Comparison of ENCODE assay signal across 8 cellular contexts in genomic region chr1:3856923-3857790, GRCh38. TPM values are rescaled to one million over a fixed set of nuclear protein-coding genes. Genes with fewer than 3 reads are reported as not detected.
DNase-seq lines count a peak whose midpoint lies in the region; ATAC-seq and TF ChIP-seq lines count a peak whose summit lies in the region.

TSS of gene CEP104 (minus strand) at chr1:3857211. CDS start at chr1:3852407, 4,804 bp downstream.
TSS of gene DFFB (plus strand) at chr1:3857476. CDS start at chr1:3857604, 128 bp downstream.

- ATAC-seq in HG02642 (IDR thresholded peaks at IDR 0.05; ENCODE audit: poor library complexity, unreplicated experiment): peak; percentile 97
- ATAC-seq in heart left ventricle: peak; percentile 89 to 98 (median 96)
- peak; percentile 97 for ATAC-seq in upper lobe of left lung (ENCODE audit: low FRiP score in 2 of 2)

- WGBS in heart left ventricle, 4 donors: 0 to 1% (median 0%) methylated on average over 14 to 73 of the region's 73 CpGs
- WGBS in upper lobe of left lung, 2 donors: 0 to 10% methylated on average over 4 to 27 of the region's 73 CpGs

- H3K9ac ChIP-seq in adipocyte (ENCODE audit: low read length): peak within 1 kb of the TSS; percentile 98

- H3K4me1 ChIP-seq in adipocyte (ENCODE audit: control insufficient read depth, insufficient read depth, low read length) (peaks cover 18% of the 10 kb centered on the region), heart left ventricle (peaks cover 0 to 27% (median 19%) of the 10 kb centered on the region in 12 donors), upper lobe of left lung (peaks cover 18 to 41% (median 21%) of the 10 kb centered on the region in 4 donors)

- TF ChIP-seq CTCF in GM12865 (IDR thresholded peaks at IDR 0.05; ENCODE audit: insufficient read depth, low read depth, low read length, missing control alignments) (peak; percentile 41), heart left ventricle (IDR thresholded peaks at IDR 0.05) (peak in 3 of 12 donors; percentile 7 to 39 (median 12)), upper lobe of left lung (IDR thresholded peaks at IDR 0.05) (peak in 4 of 6 experiments; percentile 15 to 80 (median 56))

- H3K27me3 ChIP-seq in adipocyte (replicated peaks; ENCODE audit: control insufficient read depth, insufficient read depth, low read length): no peaks in the 10 kb centered on the region
- no peaks in the 10 kb centered on the region for H3K27me3 ChIP-seq in heart left ventricle
- H3K27me3 ChIP-seq in upper lobe of left lung: no peaks in the 10 kb centered on the region

- peak within 1 kb of the TSS; percentile 25 to 85 (median 78) for H3K27ac ChIP-seq in heart left ventricle
- peak within 1 kb of the TSS; percentile 72 to 91 (median 82) for H3K27ac ChIP-seq in upper lobe of left lung

- H3K9me3 ChIP-seq in adipocyte (ENCODE audit: control insufficient read depth, low read length): no peaks in the 10 kb centered on the region
- no peaks in the 10 kb centered on the region for H3K9me3 ChIP-seq in heart left ventricle
- H3K9me3 ChIP-seq in upper lobe of left lung: no peaks in the 10 kb centered on the region

- H3K36me3 ChIP-seq in adipocyte (ENCODE audit: control insufficient read depth, insufficient read depth, low read length, severe bottlenecking): no peaks in the 10 kb centered on the region
- H3K36me3 ChIP-seq in heart left ventricle: peaks cover 0 to 4% (median 0%) of the 10 kb centered on the region in 9 donors
- no peaks in the 10 kb centered on the region for H3K36me3 ChIP-seq in upper lobe of left lung

- peak within 1 kb of the TSS; percentile 91 for H3K4me3 ChIP-seq in GM12865 (ENCODE audit: low read depth, low read length)
- peak within 1 kb of the TSS; percentile 100 for H3K4me3 ChIP-seq in adipocyte (ENCODE audit: low read length)
- H3K4me3 ChIP-seq in heart left ventricle: peak within 1 kb of the TSS; percentile 64 to 99 (median 90)
- H3K4me3 ChIP-seq in upper lobe of left lung: peak within 1 kb of the TSS; percentile 72 to 100 (median 90)

- peak in 1 of 2 donors; percentile 79 for TF ChIP-seq POLR2A in heart left ventricle (IDR thresholded peaks at IDR 0.05)
- TF ChIP-seq POLR2A in upper lobe of left lung (IDR thresholded peaks at IDR 0.05): peak in 2 of 4 donors; percentile 58 to 88

- DNase-seq in GM12865 (ENCODE audit: low read depth) (peak; percentile 99), NCI-H128 (lab: John Stamatoyannopoulos, UW; ENCODE audit: unreplicated experiment) (peak; percentile 97), SW480 (ENCODE audit: low spot score) (peak; percentile 99), adipocyte (ENCODE audit: low read depth) (peak; percentile 89), heart left ventricle (peak; percentile 83 to 94 (median 90)), pons (ENCODE audit: low spot score) (peak; percentile 88), upper lobe of left lung (peak; percentile 98 to 99)

- intact Hi-C loops in heart left ventricle (cut with DNase I): loop anchor here in 2 of 10 donors (2.0 kb wide), 2 partner anchors 42 to 44 kb away; partner anchors contain the start of gene C1orf174 (in 1 of the 2)

- no peak for TF ChIP-seq EP300 in upper lobe of left lung (IDR thresholded peaks at IDR 0.05)

RNA-seq across cellular contexts. Expression of gene CEP104, which starts in this region (rescaled TPM):
- total RNA-seq in heart left ventricle (10 to 100 TPM; 22.2 to 46.1 (median 33.4) TPM), upper lobe of left lung (100 to 1,000 TPM in 1 of 6 donors, 10 to 100 TPM in 5; 37.7 to 118 (median 53.6) TPM)
- 10 to 100 TPM in 1 of 2 donors, 1 to 10 TPM in 1; 5.5 to 12.8 TPM for polyA plus RNA-seq in heart left ventricle

RNA-seq across cellular contexts. Expression of gene DFFB, which starts in this region (rescaled TPM):
- total RNA-seq in heart left ventricle: 1 to 10 TPM; 1.3 to 5.8 (median 2.6) TPM
- polyA plus RNA-seq in heart left ventricle: 1 to 10 TPM; 2.0 to 3.3 TPM
- total RNA-seq in upper lobe of left lung: 10 to 100 TPM in 2 of 6 donors, 1 to 10 TPM in 4; 7.1 to 16.8 (median 9.4) TPM

Comparison
In these comparisons a context has a peak if more than half of its experiments do, and no peak if none do; other contexts are left out.
1. Peak in every context shown above with its lines: DNase-seq, ATAC-seq, H3K4me3 ChIP-seq and H3K27ac ChIP-seq.